In genomic region chr7:142855401-142855743, GRCh38 we compare ENCODE assay signal across 1 cellular context.
TF ChIP-seq lines count a peak whose summit lies in the region.

No MANE protein-coding gene starts in this region.

TF ChIP-seq in IMR-90, 13 proteins besides CTCF, POLR2A, EP300 and RAD21 (continued from another document):
- TF ChIP-seq SMC3 (IDR thresholded peaks at IDR 0.05; ENCODE audit: low read depth, low read length): no peak
